In the genomic region with DNA sequence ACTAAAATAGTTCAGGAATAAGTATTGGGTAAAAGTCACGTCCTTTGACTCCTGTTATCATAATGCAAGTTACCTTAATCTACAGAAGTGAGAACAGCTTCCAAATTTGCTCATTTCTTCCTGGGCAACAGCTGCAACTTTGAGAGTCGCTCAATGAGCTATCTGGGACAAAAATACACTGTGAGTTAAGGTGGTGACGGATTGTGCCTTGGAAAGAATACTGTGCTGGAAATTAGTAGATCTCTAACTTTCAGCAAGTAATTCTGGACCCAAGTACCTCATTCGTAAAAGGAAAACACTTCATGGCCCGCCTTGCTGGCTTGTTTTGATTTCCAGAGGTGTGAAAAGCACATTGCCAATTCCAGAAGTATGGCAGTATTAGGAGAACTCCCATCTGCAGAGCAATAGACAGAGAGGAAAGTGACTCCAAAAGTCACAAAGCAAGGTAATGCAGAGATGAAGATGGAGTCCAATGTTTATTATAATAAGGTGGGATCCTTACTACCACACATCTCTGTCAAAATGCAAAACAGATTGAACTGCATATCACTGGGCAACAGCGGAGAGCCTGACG, we compare ENCODE assay signal across 7 cellular contexts.
"Had no signal": no experiment of that assay in that cellular context is flagged by ENCODE, and none has a peak within 500 bp of the region (broad histone marks: within the 10 kb centered on the region; RNA-seq: fewer than 3 reads in every experiment).

No MANE protein-coding gene starts in this region.

- ATAC-seq: GM23338, HCT116, HepG2 had no signal

- H3K9me3 Mint-ChIP-seq: GM23338, H9 had no signal

- H3K4me3 Mint-ChIP-seq: GM23338, H9, HFFc6, IgD-negative memory B cell had no signal

- H3K4me2 ChIP-seq: GM23338 had no signal

- H3K4me3 ChIP-seq: GM23338 had no signal

- H3K27me3 Mint-ChIP-seq: IgD-negative memory B cell had no signal

- H2AFZ ChIP-seq: GM23338 had no signal

- H3K27ac ChIP-seq: HL-60 had no signal

- DNase-seq: H9, HFFc6 had no signal

- H3K36me3 Mint-ChIP-seq: IgD-negative memory B cell had no signal

- H3K27ac Mint-ChIP-seq: GM23338, H9, HFFc6, IgD-negative memory B cell had no signal
